In the genomic region with DNA sequence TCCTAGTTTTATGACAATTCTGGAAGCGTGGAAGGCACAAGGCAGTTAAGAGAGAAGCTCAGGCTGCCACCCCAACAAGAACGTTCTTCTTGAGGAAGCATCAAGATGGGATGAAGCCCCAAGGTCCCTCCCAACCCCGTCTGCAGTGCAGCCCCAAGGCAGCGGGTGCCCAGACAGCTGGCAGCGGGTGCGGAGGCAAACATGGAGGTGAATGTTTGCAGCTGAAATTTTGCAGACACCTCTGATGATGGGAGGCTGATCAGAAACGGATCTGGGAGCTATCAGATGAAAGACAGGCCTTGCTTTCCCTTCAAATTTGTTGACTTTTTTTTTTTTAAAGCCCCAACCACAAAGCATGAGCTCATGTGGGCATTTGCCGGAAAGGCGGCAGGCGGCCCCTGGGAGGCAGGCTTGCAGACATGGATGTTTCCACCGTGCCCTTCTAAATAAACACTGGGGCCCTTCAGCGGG, we compare ENCODE assay signal across 1 cellular context.
TF ChIP-seq lines count a peak whose summit lies in the region.

No MANE protein-coding gene starts in this region.

TF ChIP-seq in GM23338, 12 proteins besides CTCF, POLR2A, EP300 and RAD21:
- TF ChIP-seq STAT1 (IDR thresholded peaks at IDR 0.05; ENCODE audit: unreplicated experiment): no peak
- no peak for TF ChIP-seq POLR2AphosphoS5 (IDR thresholded peaks at IDR 0.05; ENCODE audit: low read depth)
- TF ChIP-seq JUNB (IDR thresholded peaks at IDR 0.05; ENCODE audit: unreplicated experiment): no peak
- TF ChIP-seq EZH2 (IDR thresholded peaks at IDR 0.05; ENCODE audit: low read depth, unreplicated experiment): no peak
- no peak for TF ChIP-seq EZH2phosphoT487 (IDR thresholded peaks at IDR 0.05; ENCODE audit: unreplicated experiment)
- TF ChIP-seq CREB1 (CRISPR knock-in tag; IDR thresholded peaks at IDR 0.05; ENCODE audit: low read depth): no peak
